ENCODE assay signal across 21 cellular contexts in genomic region chr10:85666987-85667386, GRCh38.
A peak's percentile ranks its signal among the peaks of the same experiment; 100 is the strongest.
DNase-seq lines count a peak whose midpoint lies in the region; ATAC-seq and TF ChIP-seq lines count a peak whose summit lies in the region.
"Had no signal": no experiment of that assay in that cellular context is flagged by ENCODE, and none has a peak within 500 bp of the region (broad histone marks: within the 10 kb centered on the region; RNA-seq: fewer than 3 reads in every experiment).

No MANE protein-coding gene starts in this region.

- H3K36me3 Mint-ChIP-seq in endodermal cell (ENCODE audit: low read depth) (no peaks in the 10 kb centered on the region), osteocyte (ENCODE audit: unreplicated experiment) (no peaks in the 10 kb centered on the region)
- no peaks in the 10 kb centered on the region for H3K36me3 Mint-ChIP-seq in CD8-positive, alpha-beta T cell
- H3K36me3 Mint-ChIP-seq: CD8-positive, alpha-beta memory T cell had no signal

- H3K9me3 Mint-ChIP-seq in endodermal cell (peaks cover 7% of the 10 kb centered on the region), osteocyte (ENCODE audit: unreplicated experiment) (peaks cover 8% of the 10 kb centered on the region)
- no peaks in the 10 kb centered on the region for H3K9me3 Mint-ChIP-seq in CD8-positive, alpha-beta T cell

- H3K27me3 ChIP-seq in HUES48 (ENCODE audit: control insufficient read depth, insufficient read depth, low read length) (no peaks in the 10 kb centered on the region), endodermal cell (ENCODE audit: control insufficient read depth, insufficient read depth, low read length, poor library complexity, severe bottlenecking) (no peaks in the 10 kb centered on the region), hepatocyte (no peaks in the 10 kb centered on the region)
- no peaks in the 10 kb centered on the region for H3K27me3 ChIP-seq in CD8-positive, alpha-beta T cell (ENCODE audit: insufficient read depth, low read length)
- H3K27me3 ChIP-seq: BLaER1 treated with 17β-estradiol and CSF1 and Interleukin-3, amounts not matched to agents 10 nM and 100 nM had no signal

- H3K4me3 ChIP-seq in HUES48 (ENCODE audit: low read depth, low read length) (no peak overlapping the region), endodermal cell (ENCODE audit: low read length) (no peak overlapping the region), hepatocyte (no peak overlapping the region)
- H3K4me3 ChIP-seq in CD8-positive, alpha-beta T cell (ENCODE audit: low read depth, low read length) = no peak overlapping the region
- H3K4me3 ChIP-seq: A549; BLaER1 treated with 17β-estradiol and CSF1 and Interleukin-3, amounts not matched to agents 10 nM and 100 nM had no signal

- H3K27me3 Mint-ChIP-seq in endodermal cell (ENCODE audit: insufficient read depth) = peaks cover 1% of the 10 kb centered on the region
- H3K27me3 Mint-ChIP-seq in osteocyte (ENCODE audit: unreplicated experiment) = no peaks in the 10 kb centered on the region
- H3K27me3 Mint-ChIP-seq in CD8-positive, alpha-beta T cell (ENCODE audit: low read depth) = no peaks in the 10 kb centered on the region
- H3K27me3 Mint-ChIP-seq: B cell; CD4-positive, alpha-beta T cell had no signal

- H2AFZ ChIP-seq in hepatocyte = no peak overlapping the region

- no peaks in the 10 kb centered on the region; the same call in 1 of the 2 replicates for H3K9me3 ChIP-seq in HUES48 (ENCODE audit: control insufficient read depth, insufficient read depth, low read length)
- H3K9me3 ChIP-seq in endodermal cell (ENCODE audit: control insufficient read depth, low read length) = peaks cover 6% of the 10 kb centered on the region
- H3K9me3 ChIP-seq in hepatocyte (ENCODE audit: low read depth) = no peaks in the 10 kb centered on the region
- no peaks in the 10 kb centered on the region for H3K9me3 ChIP-seq in CD8-positive, alpha-beta T cell (ENCODE audit: low read length)
- H3K9me3 ChIP-seq: A549 had no signal

- H3K4me3 Mint-ChIP-seq in endodermal cell = no peak overlapping the region
- H3K4me3 Mint-ChIP-seq in osteocyte (ENCODE audit: unreplicated experiment) = no peak overlapping the region
- no peak overlapping the region for H3K4me3 Mint-ChIP-seq in CD8-positive, alpha-beta T cell
- H3K4me3 Mint-ChIP-seq: B cell; CD4-positive, alpha-beta T cell; CD8-positive, alpha-beta memory T cell had no signal

- no peak overlapping the region for H3K4me2 ChIP-seq in hepatocyte
- H3K4me2 ChIP-seq: A549; BLaER1 treated with 17β-estradiol and CSF1 and Interleukin-3, amounts not matched to agents 10 nM and 100 nM had no signal

- H3K4me1 ChIP-seq in HUES48 (ENCODE audit: control insufficient read depth, insufficient read depth, low read length) (peaks cover 18% of the 10 kb centered on the region), endodermal cell (ENCODE audit: control insufficient read depth, insufficient read depth, low read length) (peaks cover 6% of the 10 kb centered on the region), hepatocyte (ENCODE audit: insufficient read depth) (no peaks in the 10 kb centered on the region)
- no peaks in the 10 kb centered on the region for H3K4me1 ChIP-seq in CD8-positive, alpha-beta T cell (ENCODE audit: insufficient read depth, low read length)
- H3K4me1 ChIP-seq: A549; BLaER1 treated with 17β-estradiol and CSF1 and Interleukin-3, amounts not matched to agents 10 nM and 100 nM had no signal

- no peaks in the 10 kb centered on the region for H3K9me2 ChIP-seq in hepatocyte (replicated peaks; ENCODE audit: insufficient read depth)

- intact Hi-C loops in CD8-positive, alpha-beta T cell (cut with DNase I, micrococcal nuclease) = no loop called here

- no peaks in the 10 kb centered on the region for H4K20me1 ChIP-seq in hepatocyte (ENCODE audit: insufficient read depth, poor library complexity, severe bottlenecking)
- H4K20me1 ChIP-seq: BLaER1 treated with 17β-estradiol and CSF1 and Interleukin-3, amounts not matched to agents 10 nM and 100 nM had no signal

- peaks cover 26% of the 10 kb centered on the region for H3K4me1 Mint-ChIP-seq in endodermal cell
- H3K4me1 Mint-ChIP-seq in osteocyte (ENCODE audit: unreplicated experiment) = no peaks in the 10 kb centered on the region
- no peaks in the 10 kb centered on the region for H3K4me1 Mint-ChIP-seq in CD8-positive, alpha-beta T cell (ENCODE audit: low read depth)
- H3K4me1 Mint-ChIP-seq: B cell; CD8-positive, alpha-beta memory T cell had no signal

- H3K27ac Mint-ChIP-seq in endodermal cell = peak overlapping the region; percentile 69
- no peak overlapping the region for H3K27ac Mint-ChIP-seq in osteocyte (ENCODE audit: unreplicated experiment)
- no peak overlapping the region for H3K27ac Mint-ChIP-seq in CD8-positive, alpha-beta T cell
- H3K27ac Mint-ChIP-seq: B cell; CD4-positive, alpha-beta T cell had no signal

- TF ChIP-seq CTCF in endodermal cell (conservative IDR thresholded peaks at IDR 0.05) (no peak), hepatocyte (IDR thresholded peaks at IDR 0.05; ENCODE audit: poor library complexity) (no peak), osteocyte (IDR thresholded peaks at IDR 0.05) (no peak)
- no peak for TF ChIP-seq CTCF in CD8-positive, alpha-beta T cell (IDR thresholded peaks at IDR 0.05)

- 87 to 100% methylated on average over 3 to 5 of the region's 6 CpGs for WGBS in endodermal cell (ENCODE audit: insufficient coverage in 1 of 2, insufficient read length in 1 of 2), 2 experiments
- WGBS in hepatocyte (ENCODE audit: low lambda C conversion rate, missing lambda C conversion rate) = 79% methylated on average over 6 of the region's 6 CpGs

- H3K9ac ChIP-seq in HUES48 (ENCODE audit: low read depth, low read length) (no peak overlapping the region), endodermal cell (ENCODE audit: extremely low read depth, low read length, poor library complexity, severe bottlenecking) (no peak overlapping the region)
- H3K9ac ChIP-seq: BLaER1 treated with 17β-estradiol and CSF1 and Interleukin-3, amounts not matched to agents 10 nM and 100 nM had no signal

- no peaks in the 10 kb centered on the region for H3K36me3 ChIP-seq in HUES48 (ENCODE audit: control insufficient read depth, insufficient read depth, low read length)
- no peaks in the 10 kb centered on the region for H3K36me3 ChIP-seq in endodermal cell (ENCODE audit: control insufficient read depth, insufficient read depth, low read length)
- no peaks in the 10 kb centered on the region for H3K36me3 ChIP-seq in hepatocyte (replicated peaks; ENCODE audit: insufficient read depth, low read depth)
- no peaks in the 10 kb centered on the region for H3K36me3 ChIP-seq in CD8-positive, alpha-beta T cell (ENCODE audit: insufficient read depth, low read length)
- H3K36me3 ChIP-seq: BLaER1 treated with 17β-estradiol and CSF1 and Interleukin-3, amounts not matched to agents 10 nM and 100 nM had no signal

- CTCF ChIA-PET in CD8-positive, alpha-beta T cell (lab: Charles Lee) = no interaction called here

- DNase-seq in endodermal cell (no peak), hepatocyte (ENCODE audit: low spot score) (no peak), osteocyte (ENCODE audit: extremely low spot score, unreplicated experiment) (peak; percentile 1), activated T-cell treated with anti-CD3 and anti-CD28 coated beads for 4 hours (no peak), DMS53 (lab: John Stamatoyannopoulos, UW) (no peak)
- no peak for DNase-seq in CD8-positive, alpha-beta T cell
- DNase-seq: AML-193; CD4-positive, alpha-beta T cell; CD8-positive, alpha-beta memory T cell; COR-L47; DMS 273 treated with DMSO at 0.1 percent for 48 hours; DMS153; DMS79 treated with DMSO at 0.1 percent for 48 hours; GF-D8 had no signal

- POLR2A ChIA-PET in CD8-positive, alpha-beta T cell (lab: Charles Lee) = no interaction called here

- ATAC-seq in CD8-positive, alpha-beta T cell = no peak
- ATAC-seq in HG03378 (IDR thresholded peaks at IDR 0.05; ENCODE audit: unreplicated experiment) = no peak
- ATAC-seq: A549 had no signal

- H3K27ac ChIP-seq in HUES48 (ENCODE audit: low read depth, low read length) (peak overlapping the region; percentile 62), endodermal cell (ENCODE audit: low read depth, low read length) (no peak overlapping the region), hepatocyte (peak overlapping the region; percentile 33)
- H3K27ac ChIP-seq in CD8-positive, alpha-beta T cell (ENCODE audit: low read depth, low read length) = no peak overlapping the region
- H3K27ac ChIP-seq: 22Rv1; A549; BLaER1 treated with 17β-estradiol and CSF1 and Interleukin-3, amounts not matched to agents 10 nM and 100 nM; C4-2B had no signal

- H3K79me2 ChIP-seq in hepatocyte = no peaks in the 10 kb centered on the region

Comparison
In these comparisons a context has a peak if more than half of its experiments do, and no peak if none do; other contexts are left out.
1. H3K27ac ChIP-seq: peak in HUES48 (single experiment) and hepatocyte (single experiment); none in endodermal cell (single experiment) and CD8-positive, alpha-beta T cell (single experiment).